In the genomic region with DNA sequence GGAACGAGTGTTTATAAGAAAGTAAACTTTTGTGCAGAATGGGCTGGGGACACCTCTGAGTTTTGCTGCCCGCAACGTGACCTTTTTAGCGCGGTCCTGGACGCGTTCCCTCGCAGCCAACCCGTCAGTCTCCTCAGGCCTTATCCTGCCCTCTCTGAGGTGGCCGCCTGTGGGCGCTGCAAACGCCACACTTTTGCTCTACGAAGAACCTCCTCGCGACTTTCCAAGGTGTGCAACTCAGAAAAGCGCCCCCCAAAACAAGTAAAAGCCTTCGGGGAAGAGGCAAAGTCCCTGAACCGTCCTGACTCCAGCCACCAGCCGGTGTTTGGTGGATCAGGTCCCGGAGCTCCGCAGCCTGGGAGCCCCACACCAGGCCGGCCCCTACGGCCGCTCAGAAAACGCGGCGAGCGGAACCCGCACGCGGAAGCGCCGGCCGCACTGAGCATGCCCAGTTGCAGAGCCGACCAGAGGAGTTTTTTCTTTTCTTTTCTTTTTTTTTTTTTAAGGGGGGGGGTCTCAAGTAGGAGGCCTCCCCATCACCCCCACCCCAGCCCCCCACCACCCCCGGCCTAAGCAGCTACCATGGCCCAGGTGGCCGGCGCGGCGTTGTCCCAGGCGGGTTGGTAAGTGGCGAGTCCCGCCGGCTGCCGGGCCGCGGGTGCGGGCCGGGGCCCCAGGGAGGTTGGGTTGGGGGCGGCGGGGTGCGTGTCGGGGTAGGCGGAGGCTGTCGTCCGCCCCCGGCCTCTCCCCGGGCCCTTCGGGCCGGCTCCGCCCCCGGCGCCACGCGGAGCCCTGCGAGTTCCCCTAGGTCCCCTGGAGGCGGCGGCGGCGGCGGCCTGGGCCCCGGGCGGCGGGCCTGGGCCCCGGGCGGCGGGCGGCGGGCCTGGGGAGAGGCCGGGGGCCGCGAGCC, we compare ENCODE assay signal across 9 cellular contexts. TPM values are rescaled to one million over a fixed set of nuclear protein-coding genes. Genes with fewer than 3 reads are reported as not detected.
DNase-seq lines count a peak whose midpoint lies in the region; ATAC-seq, FAIRE-seq and TF ChIP-seq lines count a peak whose summit lies in the region.
"Had no signal": no experiment of that assay in that cellular context is flagged by ENCODE, and none has a peak within 500 bp of the region (broad histone marks: within the 10 kb centered on the region; RNA-seq: fewer than 3 reads in every experiment).

A gene (plus strand): TSS at position 438 of the 910 bp plus-strand sequence. CDS start 145 bp downstream, at position 583.

- ATAC-seq in GM18870 (IDR thresholded peaks at IDR 0.05; ENCODE audit: unreplicated experiment) (peak; percentile 59), HG03108 (IDR thresholded peaks at IDR 0.05; ENCODE audit: unreplicated experiment) (peak; percentile 51), WTC11 (peak; percentile 71)

- no peaks in the 10 kb centered on the region for H3K9me3 ChIP-seq in spleen

- H3K4me3 Mint-ChIP-seq in WTC11: peak within 1 kb of the TSS; percentile 94
- peak within 1 kb of the TSS; percentile 94 to 97 (median 95) for H3K4me3 Mint-ChIP-seq in immature natural killer cell

- H3K27me3 Mint-ChIP-seq in WTC11 (ENCODE audit: low read depth) (no peaks in the 10 kb centered on the region), immature natural killer cell (ENCODE audit: low read depth in 3 of 3) (peaks cover 13 to 24% (median 22%) of the 10 kb centered on the region in 3 donors)

- no peaks in the 10 kb centered on the region for H3K9me3 Mint-ChIP-seq in WTC11
- no peaks in the 10 kb centered on the region for H3K9me3 Mint-ChIP-seq in immature natural killer cell

- peak; percentile 47; the same call in 1 of the 2 replicates for TF ChIP-seq CTCF in WTC11 (IDR thresholded peaks at IDR 0.05)
- TF ChIP-seq CTCF in bronchial epithelial cell (IDR thresholded peaks at IDR 0.05; ENCODE audit: insufficient read depth, low read length, severe bottlenecking): peak; percentile 92
- peak; percentile 51 to 86 (median 79) for TF ChIP-seq CTCF in spleen (IDR thresholded peaks at IDR 0.05 in 8 of 11, conservative IDR thresholded peaks at IDR 0.05 in 3 of 11)

- H3K4me1 Mint-ChIP-seq in WTC11 (peaks cover 49% of the 10 kb centered on the region), immature natural killer cell (peaks cover 40 to 41% of the 10 kb centered on the region in 2 donors)

- TF ChIP-seq POLR2A in spleen (IDR thresholded peaks at IDR 0.05): peak; percentile 26 to 79 (median 67)

- H3K27ac Mint-ChIP-seq in WTC11: peak within 1 kb of the TSS; percentile 97
- peak within 1 kb of the TSS; percentile 97 to 99 (median 97) for H3K27ac Mint-ChIP-seq in immature natural killer cell

- H3K27me3 ChIP-seq in bronchial epithelial cell (ENCODE audit: control insufficient read depth, insufficient read depth, low read length): no peaks in the 10 kb centered on the region
- no peaks in the 10 kb centered on the region for H3K27me3 ChIP-seq in spleen (replicated peaks in 1 of 7)

- CTCF ChIA-PET in WTC11 (lab: Charles Lee): interaction anchor here (0.7 to 2.1 kb wide), 5 partner anchors 14 to 756 kb away, joined by 3 to 12 read pairs (median 3); no protein-coding TSS in a partner anchor

- 0 to 1% (median 0%) methylated on average over 49 to 82 of the region's 82 CpGs for WGBS in spleen, 5 donors

- DNase-seq in AG08396 (ENCODE audit: low spot score) (peak; percentile 90), NCI-H2196 treated with DMSO at 0.1 percent for 48 hours (lab: John Stamatoyannopoulos, UW; ENCODE audit: unreplicated experiment) (peak; percentile 11), WTC11 (ENCODE audit: low spot score) (peak; percentile 83), bronchial epithelial cell (ENCODE audit: low read depth) (peak; percentile 75), immature natural killer cell (peak; percentile 80 to 86 (median 85)), spleen (peak; percentile 95)

- intact Hi-C loops in spleen (cut with DNase I; ENCODE audit: low total_unique reads): no loop called here

- peak within 1 kb of the TSS; percentile 70 for H3K4me3 ChIP-seq in bronchial epithelial cell (ENCODE audit: low read depth, low read length)
- H3K4me3 ChIP-seq in spleen: peak within 1 kb of the TSS; percentile 49 to 84 (median 68)

- H3K4me1 ChIP-seq in spleen: peaks cover 13 to 48% (median 28%) of the 10 kb centered on the region in 6 donors

- POLR2A ChIA-PET in WTC11 (lab: Charles Lee): no interaction called here

- H3K27ac ChIP-seq in spleen: peak within 1 kb of the TSS; percentile 92 to 98 (median 97)

- H3K36me3 Mint-ChIP-seq in WTC11: no peaks in the 10 kb centered on the region
- no peaks in the 10 kb centered on the region for H3K36me3 Mint-ChIP-seq in immature natural killer cell

- no peak for FAIRE-seq in bronchial epithelial cell (lab: Jason Lieb, UNC)
- FAIRE-seq: colon had no signal

- H3K36me3 ChIP-seq in bronchial epithelial cell (ENCODE audit: control insufficient read depth, insufficient read depth, low read length) (no peaks in the 10 kb centered on the region), spleen (no peaks in the 10 kb centered on the region)

TF ChIP-seq in WTC11, 78 proteins besides CTCF, POLR2A, EP300 and RAD21 (continues in another document):
- TF ChIP-seq, protein P1, sequence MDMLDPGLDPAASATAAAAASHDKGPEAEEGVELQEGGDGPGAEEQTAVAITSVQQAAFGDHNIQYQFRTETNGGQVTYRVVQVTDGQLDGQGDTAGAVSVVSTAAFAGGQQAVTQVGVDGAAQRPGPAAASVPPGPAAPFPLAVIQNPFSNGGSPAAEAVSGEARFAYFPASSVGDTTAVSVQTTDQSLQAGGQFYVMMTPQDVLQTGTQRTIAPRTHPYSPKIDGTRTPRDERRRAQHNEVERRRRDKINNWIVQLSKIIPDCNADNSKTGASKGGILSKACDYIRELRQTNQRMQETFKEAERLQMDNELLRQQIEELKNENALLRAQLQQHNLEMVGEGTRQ (CRISPR knock-in tag; IDR thresholded peaks at IDR 0.05): no peak
- TF ChIP-seq SOX15 (CRISPR knock-in tag; IDR thresholded peaks at IDR 0.05) (no peak), FOXK1 (CRISPR knock-in tag; IDR thresholded peaks at IDR 0.05) (no peak), NR2C2 (CRISPR knock-in tag; IDR thresholded peaks at IDR 0.05) (no peak), TEAD4 (CRISPR knock-in tag; IDR thresholded peaks at IDR 0.05) (no peak), NFATC4 (CRISPR knock-in tag; IDR thresholded peaks at IDR 0.05) (no peak)
- TF ChIP-seq, protein P2, sequence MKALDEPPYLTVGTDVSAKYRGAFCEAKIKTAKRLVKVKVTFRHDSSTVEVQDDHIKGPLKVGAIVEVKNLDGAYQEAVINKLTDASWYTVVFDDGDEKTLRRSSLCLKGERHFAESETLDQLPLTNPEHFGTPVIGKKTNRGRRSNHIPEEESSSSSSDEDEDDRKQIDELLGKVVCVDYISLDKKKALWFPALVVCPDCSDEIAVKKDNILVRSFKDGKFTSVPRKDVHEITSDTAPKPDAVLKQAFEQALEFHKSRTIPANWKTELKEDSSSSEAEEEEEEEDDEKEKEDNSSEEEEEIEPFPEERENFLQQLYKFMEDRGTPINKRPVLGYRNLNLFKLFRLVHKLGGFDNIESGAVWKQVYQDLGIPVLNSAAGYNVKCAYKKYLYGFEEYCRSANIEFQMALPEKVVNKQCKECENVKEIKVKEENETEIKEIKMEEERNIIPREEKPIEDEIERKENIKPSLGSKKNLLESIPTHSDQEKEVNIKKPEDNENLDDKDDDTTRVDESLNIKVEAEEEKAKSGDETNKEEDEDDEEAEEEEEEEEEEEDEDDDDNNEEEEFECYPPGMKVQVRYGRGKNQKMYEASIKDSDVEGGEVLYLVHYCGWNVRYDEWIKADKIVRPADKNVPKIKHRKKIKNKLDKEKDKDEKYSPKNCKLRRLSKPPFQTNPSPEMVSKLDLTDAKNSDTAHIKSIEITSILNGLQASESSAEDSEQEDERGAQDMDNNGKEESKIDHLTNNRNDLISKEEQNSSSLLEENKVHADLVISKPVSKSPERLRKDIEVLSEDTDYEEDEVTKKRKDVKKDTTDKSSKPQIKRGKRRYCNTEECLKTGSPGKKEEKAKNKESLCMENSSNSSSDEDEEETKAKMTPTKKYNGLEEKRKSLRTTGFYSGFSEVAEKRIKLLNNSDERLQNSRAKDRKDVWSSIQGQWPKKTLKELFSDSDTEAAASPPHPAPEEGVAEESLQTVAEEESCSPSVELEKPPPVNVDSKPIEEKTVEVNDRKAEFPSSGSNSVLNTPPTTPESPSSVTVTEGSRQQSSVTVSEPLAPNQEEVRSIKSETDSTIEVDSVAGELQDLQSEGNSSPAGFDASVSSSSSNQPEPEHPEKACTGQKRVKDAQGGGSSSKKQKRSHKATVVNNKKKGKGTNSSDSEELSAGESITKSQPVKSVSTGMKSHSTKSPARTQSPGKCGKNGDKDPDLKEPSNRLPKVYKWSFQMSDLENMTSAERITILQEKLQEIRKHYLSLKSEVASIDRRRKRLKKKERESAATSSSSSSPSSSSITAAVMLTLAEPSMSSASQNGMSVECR (CRISPR knock-in tag; IDR thresholded peaks at IDR 0.05; ENCODE audit: borderline replicate concordance): 0 out of 2 replicates have a peak, but pooled peaks have one; percentile 34
- TF ChIP-seq, protein P3, sequence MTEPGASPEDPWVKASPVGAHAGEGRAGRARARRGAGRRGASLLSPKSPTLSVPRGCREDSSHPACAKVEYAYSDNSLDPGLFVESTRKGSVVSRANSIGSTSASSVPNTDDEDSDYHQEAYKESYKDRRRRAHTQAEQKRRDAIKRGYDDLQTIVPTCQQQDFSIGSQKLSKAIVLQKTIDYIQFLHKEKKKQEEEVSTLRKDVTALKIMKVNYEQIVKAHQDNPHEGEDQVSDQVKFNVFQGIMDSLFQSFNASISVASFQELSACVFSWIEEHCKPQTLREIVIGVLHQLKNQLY (CRISPR knock-in tag; IDR thresholded peaks at IDR 0.05): no peak
- TF ChIP-seq, protein P4, sequence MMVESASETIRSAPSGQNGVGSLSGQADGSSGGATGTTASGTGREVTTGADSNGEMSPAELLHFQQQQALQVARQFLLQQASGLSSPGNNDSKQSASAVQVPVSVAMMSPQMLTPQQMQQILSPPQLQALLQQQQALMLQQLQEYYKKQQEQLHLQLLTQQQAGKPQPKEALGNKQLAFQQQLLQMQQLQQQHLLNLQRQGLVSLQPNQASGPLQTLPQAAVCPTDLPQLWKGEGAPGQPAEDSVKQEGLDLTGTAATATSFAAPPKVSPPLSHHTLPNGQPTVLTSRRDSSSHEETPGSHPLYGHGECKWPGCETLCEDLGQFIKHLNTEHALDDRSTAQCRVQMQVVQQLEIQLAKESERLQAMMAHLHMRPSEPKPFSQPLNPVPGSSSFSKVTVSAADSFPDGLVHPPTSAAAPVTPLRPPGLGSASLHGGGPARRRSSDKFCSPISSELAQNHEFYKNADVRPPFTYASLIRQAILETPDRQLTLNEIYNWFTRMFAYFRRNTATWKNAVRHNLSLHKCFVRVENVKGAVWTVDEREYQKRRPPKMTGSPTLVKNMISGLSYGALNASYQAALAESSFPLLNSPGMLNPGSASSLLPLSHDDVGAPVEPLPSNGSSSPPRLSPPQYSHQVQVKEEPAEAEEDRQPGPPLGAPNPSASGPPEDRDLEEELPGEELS (CRISPR knock-in tag; IDR thresholded peaks at IDR 0.05): 0 out of 2 replicates have a peak, but pooled peaks have one; percentile 8

RNA-seq across cellular contexts. Expression of the gene that starts here (rescaled TPM):
- total RNA-seq in WTC11 (2021) (16.1 to 19.5 TPM (median 16.9 TPM) in 3 replicates), bronchial epithelial cell (12.4 and 12.7 TPM in 2 replicates), spleen (10 to 100 TPM; 20.4 to 36.4 (median 26.5) TPM)
- polyA plus RNA-seq in immature natural killer cell (1 to 10 TPM; 3.7 to 7.9 (median 3.9) TPM), spleen (10 to 100 TPM in 2 of 3 donors, 1 to 10 TPM in 1; 9.5 to 11.4 (median 11.4) TPM)

Comparison
In these comparisons a context has a peak if more than half of its experiments do, and no peak if none do; other contexts are left out.
1. Peak in every context shown above with its lines: DNase-seq, ATAC-seq, H3K4me3 ChIP-seq and H3K27ac ChIP-seq.
2. DNase-seq: peak in every context shown above with its lines; median percentile 95 in spleen; 90 in AG08396; 85 in immature natural killer cell; 83 in WTC11; 75 in bronchial epithelial cell; 11 in NCI-H2196 treated with DMSO at 0.1 percent for 48 hours.